Comparison of ENCODE assay signal across 23 cellular contexts in the genomic region with DNA sequence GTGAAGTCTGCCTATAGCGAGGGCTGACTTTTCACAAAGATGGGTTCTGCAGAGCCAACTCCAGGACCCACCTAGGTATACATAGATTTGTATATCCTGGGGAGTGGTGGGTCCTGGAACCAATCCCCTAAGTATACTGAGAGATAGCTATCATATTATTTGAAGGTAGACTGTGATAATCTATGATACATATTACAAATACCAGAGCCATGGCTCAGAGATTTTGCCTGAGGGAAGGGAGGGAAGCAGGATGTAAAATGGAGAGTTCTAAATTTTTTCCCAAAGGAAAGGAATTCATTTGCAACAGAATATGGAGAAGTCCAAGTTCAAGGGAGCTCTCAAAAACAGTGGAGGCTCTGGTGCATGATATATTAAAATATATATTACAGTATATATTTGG. TPM values are rescaled to one million over a fixed set of nuclear protein-coding genes. Genes with fewer than 3 reads are reported as not detected.
A peak's percentile ranks its signal among the peaks of the same experiment; 100 is the strongest.
DNase-seq lines count a peak whose midpoint lies in the region; ATAC-seq, FAIRE-seq and TF ChIP-seq lines count a peak whose summit lies in the region.
"Had no signal": no experiment of that assay in that cellular context is flagged by ENCODE, and none has a peak within 500 bp of the region (broad histone marks: within the 10 kb centered on the region; RNA-seq: fewer than 3 reads in every experiment).

No MANE protein-coding gene starts in this region.

- no peak overlapping the region for H4K8ac ChIP-seq in IMR-90 (ENCODE audit: low read depth in 2 of 2, low read length in 2 of 2)

- H3K4me3 Mint-ChIP-seq in stimulated activated naive B cell treated with anti-CD40 and anti-IgM and Interleukin-4, amounts not matched to agents 10 μg/mL and 1 μg/mL and 100 μg/mL, for 72 hours = no peak overlapping the region
- H3K4me3 Mint-ChIP-seq: CD8-positive, alpha-beta T cell; GM23338 had no signal

- H3K9me3 ChIP-seq in IMR-90 (ENCODE audit: control insufficient read depth, insufficient read depth, low read length) = no peaks in the 10 kb centered on the region
- peaks cover 3% of the 10 kb centered on the region for H3K9me3 ChIP-seq in adipocyte (ENCODE audit: control insufficient read depth, low read length)
- no peaks in the 10 kb centered on the region for H3K9me3 ChIP-seq in keratinocyte (ENCODE audit: control insufficient read depth, low read depth, low read length)
- H3K9me3 ChIP-seq: BLaER1, Peyer's patch had no signal

- H3K9me1 ChIP-seq in IMR-90 (ENCODE audit: insufficient read depth, low read length) (no peaks in the 10 kb centered on the region), keratinocyte (ENCODE audit: control insufficient read depth, extremely low read depth, insufficient read depth, low read length) (no peaks in the 10 kb centered on the region)

- ATAC-seq in IMR-90 (ENCODE audit: low read depth) (peak; percentile 41), GM21526 (IDR thresholded peaks at IDR 0.05; ENCODE audit: low FRiP score, unreplicated experiment) (no peak)
- no peak for ATAC-seq in stimulated activated naive B cell treated with anti-CD40 and anti-IgM and Interleukin-4, amounts not matched to agents 10 μg/mL and 1 μg/mL and 100 μg/mL, for 72 hours (replicated peaks)
- ATAC-seq: CD8-positive, alpha-beta T cell; GM23338; SK-N-SH treated with all-trans-retinoic acid at 6 μM for 48 hours had no signal

- H3K27ac Mint-ChIP-seq in stimulated activated naive B cell treated with anti-CD40 and anti-IgM and Interleukin-4, amounts not matched to agents 10 μg/mL and 1 μg/mL and 100 μg/mL, for 72 hours = no peak overlapping the region
- H3K27ac Mint-ChIP-seq: CD8-positive, alpha-beta T cell; GM23338 had no signal

- in situ Hi-C loops in IMR-90 (cut with MboI; ENCODE audit: low sequenced_read_pairs) = no loop called here

- peaks cover 0 to 23% of the 10 kb centered on the region in 2 experiments; a peak in 2 of 4 replicates for H3K79me1 ChIP-seq in IMR-90 (ENCODE audit: low read depth in 1 of 2, low read length in 2 of 2)

- H3K27me3 Mint-ChIP-seq in stimulated activated naive B cell treated with anti-CD40 and anti-IgM and Interleukin-4, amounts not matched to agents 10 μg/mL and 1 μg/mL and 100 μg/mL, for 72 hours = no peaks in the 10 kb centered on the region

- H3K9ac ChIP-seq in IMR-90 (ENCODE audit: low read depth, low read length) (no peak overlapping the region), adipocyte (ENCODE audit: low read length) (no peak overlapping the region), keratinocyte (ENCODE audit: control insufficient read depth, extremely low read depth, insufficient read depth, low read length) (no peak overlapping the region)
- H3K9ac ChIP-seq: BLaER1, KMS-11 had no signal

- H3K4ac ChIP-seq in IMR-90 (ENCODE audit: low read depth, low read length) = no peak overlapping the region; the same call in 1 of the 2 replicates

- intact Hi-C loops in IMR-90 (cut with micrococcal nuclease) = no loop called here

- peaks cover 0 to 2% of the 10 kb centered on the region in 2 donors for H3K36me3 Mint-ChIP-seq in stimulated activated naive B cell treated with anti-CD40 and anti-IgM and Interleukin-4, amounts not matched to agents 10 μg/mL and 1 μg/mL and 100 μg/mL, for 72 hours
- H3K36me3 Mint-ChIP-seq: CD8-positive, alpha-beta T cell had no signal

- H2BK120ac ChIP-seq in IMR-90 (ENCODE audit: low read depth, low read length) = peak overlapping the region; percentile 10; the same call in 1 of the 2 replicates

- no peak for TF ChIP-seq RAD21 in IMR-90 (IDR thresholded peaks at IDR 0.05; ENCODE audit: low read length)

- no peak overlapping the region for H3K56ac ChIP-seq in IMR-90 (ENCODE audit: extremely low read depth, insufficient read depth, low read length)

- H3K27me3 ChIP-seq in IMR-90 (ENCODE audit: control insufficient read depth, insufficient read depth, low read length) (no peaks in the 10 kb centered on the region), adipocyte (replicated peaks; ENCODE audit: control insufficient read depth, insufficient read depth, low read length) (peaks cover 3% of the 10 kb centered on the region), keratinocyte (ENCODE audit: control insufficient read depth, extremely low read depth, insufficient read depth, low read length) (no peaks in the 10 kb centered on the region)
- H3K27me3 ChIP-seq: BLaER1, MG63, Peyer's patch had no signal

- POLR2A ChIA-PET in IMR-90 (lab: Charles Lee; ENCODE audit: unreplicated experiment) = no interaction called here

- H2BK20ac ChIP-seq in IMR-90 (ENCODE audit: low read depth, low read length) = no peak overlapping the region; the same call in 1 of the 2 replicates

- no peaks in the 10 kb centered on the region for H4K20me1 ChIP-seq in IMR-90 (ENCODE audit: insufficient read depth, low read length)
- no peaks in the 10 kb centered on the region for H4K20me1 ChIP-seq in keratinocyte (ENCODE audit: control insufficient read depth, extremely low read depth, insufficient read depth, low read length)
- H4K20me1 ChIP-seq: BLaER1 had no signal

- H3K4me1 Mint-ChIP-seq in stimulated activated naive B cell treated with anti-CD40 and anti-IgM and Interleukin-4, amounts not matched to agents 10 μg/mL and 1 μg/mL and 100 μg/mL, for 72 hours = no peaks in the 10 kb centered on the region

- dilution Hi-C loops in IMR-90 (cut with HindIII; ENCODE audit: low sequenced_read_pairs, unreplicated experiment) = no loop called here
- dilution Hi-C loops in keratinocyte (cut with MboI; ENCODE audit: extremely low pct_ligation_motif_present, low sequenced_read_pairs) = no loop called here

- no peaks in the 10 kb centered on the region for H3K9me3 Mint-ChIP-seq in stimulated activated naive B cell treated with anti-CD40 and anti-IgM and Interleukin-4, amounts not matched to agents 10 μg/mL and 1 μg/mL and 100 μg/mL, for 72 hours
- H3K9me3 Mint-ChIP-seq: CD8-positive, alpha-beta T cell; GM23338 had no signal

- H3K27ac ChIP-seq in IMR-90 (ENCODE audit: insufficient read depth, low read length) (no peak overlapping the region), keratinocyte (ENCODE audit: control insufficient read depth, insufficient read depth, low read length) (no peak overlapping the region)
- H3K27ac ChIP-seq: BLaER1, KMS-11, Peyer's patch had no signal

- no peak for FAIRE-seq in keratinocyte (lab: Jason Lieb, UNC)
- no peak for FAIRE-seq in GM12891 (lab: Jason Lieb, UNC)
- FAIRE-seq: D721Med had no signal

- no peak overlapping the region for H2AK5ac ChIP-seq in IMR-90 (ENCODE audit: low read depth, low read length)

- no peak overlapping the region; the same call in 1 of the 2 replicates for H4K91ac ChIP-seq in IMR-90 (ENCODE audit: insufficient read depth, low read depth, low read length)

- TF ChIP-seq CTCF in IMR-90 (conservative IDR thresholded peaks at IDR 0.05; ENCODE audit: low read depth, low read length) (no peak), keratinocyte (optimal IDR thresholded peaks at IDR 0.05 in 1 of 3, IDR thresholded peaks at IDR 0.05 in 1 of 3, conservative IDR thresholded peaks at IDR 0.05 in 1 of 3; ENCODE audit: extremely low read depth in 1 of 3, insufficient read depth in 2 of 3, low read length in 3 of 3) (no peak)

- CTCF ChIA-PET in IMR-90 (lab: Yijun Ruan, JAX) = no interaction called here

- peaks cover 1% of the 10 kb centered on the region; the same call in 1 of the 2 replicates for H3K4me1 ChIP-seq in IMR-90 (ENCODE audit: control insufficient read depth, insufficient read depth, low read length)
- H3K4me1 ChIP-seq in adipocyte (ENCODE audit: control insufficient read depth, insufficient read depth, low read length) = peaks cover 7% of the 10 kb centered on the region
- peaks cover 21% of the 10 kb centered on the region for H3K4me1 ChIP-seq in keratinocyte (ENCODE audit: control insufficient read depth, extremely low read depth, insufficient read depth, low read length)
- H3K4me1 ChIP-seq: BLaER1, Peyer's patch had no signal

- no peak overlapping the region for H3K18ac ChIP-seq in IMR-90 (ENCODE audit: low read depth, low read length)

- no peak overlapping the region for H2AK9ac ChIP-seq in IMR-90 (replicated peaks; ENCODE audit: low read depth, low read length, poor library complexity)

- DNase-seq in EH (ENCODE audit: low read depth) (peak; percentile 79), IMR-90 (no peak), adipocyte (ENCODE audit: low read depth) (peak; percentile 45), keratinocyte (ENCODE audit: low read depth, low spot score) (no peak), medulla oblongata (ENCODE audit: extremely low spot score) (no peak), GM12891 (ENCODE audit: insufficient read length, low spot score) (no peak)
- DNase-seq in stimulated activated naive B cell treated with anti-CD40 and anti-IgM and Interleukin-4, amounts not matched to agents 10 μg/mL and 1 μg/mL and 100 μg/mL, for 72 hours = no peak
- DNase-seq: CD8-positive, alpha-beta T cell; DMS79 treated with DMSO at 0.1 percent for 48 hours; MG63; NCI-H1092; NCI-H146; NCI-H2081; NCI-H524; Peyer's patch; SHP77; T-helper 1 cell had no signal

- no peaks in the 10 kb centered on the region for H3K79me2 ChIP-seq in keratinocyte (ENCODE audit: control insufficient read depth, insufficient read depth, low read length)

- no CpG with 5 or more reads among the region's 1 CpG for WGBS in IMR-90 (ENCODE audit: extremely low coverage in 2 of 2, insufficient read length in 1 of 2), 2 experiments

- H3K4me3 ChIP-seq in IMR-90 (ENCODE audit: insufficient read depth, low read depth, low read length) = no peak overlapping the region
- H3K4me3 ChIP-seq in adipocyte (ENCODE audit: low read length) = no peak overlapping the region
- H3K4me3 ChIP-seq in keratinocyte (ENCODE audit: control insufficient read depth in 2 of 3, extremely low read depth in 1 of 3, insufficient read depth in 2 of 3, low read depth in 1 of 3, low read length in 3 of 3) = no peak overlapping the region
- H3K4me3 ChIP-seq: BLaER1, GM23338, MG63, Peyer's patch had no signal

- BruUV-seq in IMR-90 (replicated peaks; lab: Mats Ljungman, UMichigan) = no TSS peak

- no peak overlapping the region for H3K23ac ChIP-seq in IMR-90 (ENCODE audit: low read depth, low read length)

- H2AFZ ChIP-seq in IMR-90 (replicated peaks; ENCODE audit: low read length, poor library complexity) = no peak overlapping the region
- H2AFZ ChIP-seq in keratinocyte (ENCODE audit: control insufficient read depth, low read length) = no peak overlapping the region
- H2AFZ ChIP-seq: GM23338 had no signal

- no peak overlapping the region for H3K14ac ChIP-seq in IMR-90 (replicated peaks; ENCODE audit: low read depth, low read length)

- H2BK5ac ChIP-seq in IMR-90 (ENCODE audit: low read depth, low read length, poor library complexity, severe bottlenecking) = peak overlapping the region; percentile 17

- H3K36me3 ChIP-seq in IMR-90 (ENCODE audit: control insufficient read depth, insufficient read depth, low read length) = peaks cover 3% of the 10 kb centered on the region
- H3K36me3 ChIP-seq in adipocyte (ENCODE audit: control insufficient read depth, insufficient read depth, low read length, severe bottlenecking) = peaks cover 3% of the 10 kb centered on the region
- no peaks in the 10 kb centered on the region for H3K36me3 ChIP-seq in keratinocyte (ENCODE audit: control insufficient read depth in 2 of 2, extremely low read depth in 1 of 2, insufficient read depth in 2 of 2, low read length in 2 of 2)
- H3K36me3 ChIP-seq: BLaER1, MG63, Peyer's patch had no signal

- TF ChIP-seq POLR2A in IMR-90 (IDR thresholded peaks at IDR 0.05; ENCODE audit: low read depth, low read length) (no peak), GM12891 (IDR thresholded peaks at IDR 0.05; ENCODE audit: low read depth, low read length) (no peak)

- H2BK15ac ChIP-seq in IMR-90 (ENCODE audit: low read depth, low read length) = peak overlapping the region; percentile 21; the same call in 1 of the 3 replicates

- H4K5ac ChIP-seq in IMR-90 (ENCODE audit: low read depth, low read length) = no peak overlapping the region

- H3K4me2 ChIP-seq in IMR-90 (ENCODE audit: low read depth, low read length) (no peak overlapping the region), keratinocyte (ENCODE audit: control insufficient read depth, extremely low read depth, insufficient read depth, low read depth, low read length) (peak overlapping the region; percentile 28)
- H3K4me2 ChIP-seq: BLaER1, KMS-11 had no signal

RNA-seq across cellular contexts. Expression of a gene that starts 7.2 kb away (rescaled TPM):
- total RNA-seq in IMR-90 (2012; rRNA removed) = 3.2 and 13.1 TPM in 2 replicates
- 21.9 and 24.2 TPM in 2 replicates for polyA plus RNA-seq in IMR-90 (2012; rRNA removed)
- 10.3 and 15.0 TPM in 2 replicates for polyA plus RNA-seq in IMR-90 (2012; cell fraction: cytosol; rRNA removed)
- polyA plus RNA-seq in IMR-90 (2012; cell fraction: nucleus; rRNA removed; ENCODE audit: low replicate concordance) = 1.8 and 7.0 TPM in 2 replicates
- 16.3 to 29.3 TPM (median 28.1 TPM) in 3 replicates for polyA plus RNA-seq in keratinocyte
- polyA plus RNA-seq in keratinocyte (2011; ENCODE audit: low read depth) = 15.8 TPM
- 20.5 and 30.1 TPM in 2 replicates for polyA plus RNA-seq in keratinocyte (2011; cell fraction: cytosol; rRNA removed)
- polyA plus RNA-seq in keratinocyte (2011; cell fraction: nucleus; rRNA removed) = 11.8 and 12.0 TPM in 2 replicates
- 20.0 and 53.5 TPM in 2 replicates for polyA plus RNA-seq in keratinocyte (2012; ENCODE audit: low replicate concordance)
- 2.3 to 6.1 TPM (median 3.6 TPM) in 3 replicates for polyA minus RNA-seq in keratinocyte
- polyA minus RNA-seq in keratinocyte (2011; cell fraction: cytosol; rRNA and poly(A)+ RNA removed) = 9.2 TPM
- polyA minus RNA-seq in keratinocyte (2011; cell fraction: nucleus; rRNA and poly(A)+ RNA removed) = 1.1 and 1.4 TPM in 2 replicates
- 15.3 TPM for polyA plus RNA-seq in GM12891 (2012; ENCODE audit: low read depth, missing spikeins)

RNA-seq across cellular contexts. Expression of a gene that starts 13.8 kb away (rescaled TPM):
- 9.1 and 15.0 TPM in 2 replicates for total RNA-seq in IMR-90 (2012; rRNA removed)
- polyA plus RNA-seq in IMR-90 (2012; rRNA removed) (18.8 and 21.8 TPM in 2 replicates), keratinocyte (13.6 to 21.5 TPM (median 15.7 TPM) in 3 replicates)
- 8.8 and 11.6 TPM in 2 replicates for polyA plus RNA-seq in IMR-90 (2012; cell fraction: cytosol; rRNA removed)
- polyA plus RNA-seq in IMR-90 (2012; cell fraction: nucleus; rRNA removed; ENCODE audit: low replicate concordance) = 7.4 and 22.6 TPM in 2 replicates
- 10.8 TPM for polyA plus RNA-seq in keratinocyte (2011; ENCODE audit: low read depth)
- 21.4 and 29.2 TPM in 2 replicates for polyA plus RNA-seq in keratinocyte (2011; cell fraction: cytosol; rRNA removed)
- polyA plus RNA-seq in keratinocyte (2011; cell fraction: nucleus; rRNA removed) = 19.1 and 23.7 TPM in 2 replicates
- 11.7 and 12.9 TPM in 2 replicates for polyA plus RNA-seq in keratinocyte (2012; ENCODE audit: low replicate concordance)
- polyA minus RNA-seq in keratinocyte = 1.6 to 3.6 TPM in 2 of 3 replicates, not detected in the other
- polyA minus RNA-seq in keratinocyte (2011; cell fraction: cytosol; rRNA and poly(A)+ RNA removed) = 2.9 TPM
- 0.95 and 2.9 TPM in 2 replicates for polyA minus RNA-seq in keratinocyte (2011; cell fraction: nucleus; rRNA and poly(A)+ RNA removed)
- polyA plus RNA-seq in GM12891 (2012; ENCODE audit: low read depth, missing spikeins) = 10.5 TPM

RNA-seq across cellular contexts. Expression of a gene that starts 29.7 kb away (rescaled TPM):
- total RNA-seq in IMR-90 (2012; rRNA removed) = 11.1 and 16.7 TPM in 2 replicates
- 27.3 and 31.9 TPM in 2 replicates for polyA plus RNA-seq in IMR-90 (2012; rRNA removed)
- polyA plus RNA-seq in IMR-90 (2012; cell fraction: cytosol; rRNA removed) = 8.5 and 18.2 TPM in 2 replicates
- 7.3 and 25.4 TPM in 2 replicates for polyA plus RNA-seq in IMR-90 (2012; cell fraction: nucleus; rRNA removed; ENCODE audit: low replicate concordance)
- 44.3 to 73.1 TPM (median 45.4 TPM) in 3 replicates for polyA plus RNA-seq in keratinocyte
- polyA plus RNA-seq in keratinocyte (2011; ENCODE audit: low read depth) = 78.9 TPM
- 55.3 and 71.3 TPM in 2 replicates for polyA plus RNA-seq in keratinocyte (2011; cell fraction: cytosol; rRNA removed)
- polyA plus RNA-seq in keratinocyte (2011; cell fraction: nucleus; rRNA removed) = 45.1 and 61.9 TPM in 2 replicates
- polyA plus RNA-seq in keratinocyte (2012; ENCODE audit: low replicate concordance) = 76.2 and 139 TPM in 2 replicates
- 7.0 to 10.7 TPM (median 7.3 TPM) in 3 replicates for polyA minus RNA-seq in keratinocyte
- polyA minus RNA-seq in keratinocyte (2011; cell fraction: cytosol; rRNA and poly(A)+ RNA removed) = 16.7 TPM
- polyA minus RNA-seq in keratinocyte (2011; cell fraction: nucleus; rRNA and poly(A)+ RNA removed) = 6.0 and 10.7 TPM in 2 replicates
- polyA plus RNA-seq in GM12891 (2012; ENCODE audit: low read depth, missing spikeins) = 39.1 TPM

Comparison
In these comparisons a context has a peak if more than half of its experiments do, and no peak if none do; other contexts are left out.
1. DNase-seq: peak in EH (single experiment) and adipocyte (single experiment); none in IMR-90 (single experiment), keratinocyte (single experiment), medulla oblongata (single experiment), stimulated activated naive B cell treated with anti-CD40 and anti-IgM and Interleukin-4, amounts not matched to agents 10 μg/mL and 1 μg/mL and 100 μg/mL, for 72 hours (single experiment) and GM12891 (single experiment).